17 cellular contexts compared by ENCODE assay signal in the genomic region with DNA sequence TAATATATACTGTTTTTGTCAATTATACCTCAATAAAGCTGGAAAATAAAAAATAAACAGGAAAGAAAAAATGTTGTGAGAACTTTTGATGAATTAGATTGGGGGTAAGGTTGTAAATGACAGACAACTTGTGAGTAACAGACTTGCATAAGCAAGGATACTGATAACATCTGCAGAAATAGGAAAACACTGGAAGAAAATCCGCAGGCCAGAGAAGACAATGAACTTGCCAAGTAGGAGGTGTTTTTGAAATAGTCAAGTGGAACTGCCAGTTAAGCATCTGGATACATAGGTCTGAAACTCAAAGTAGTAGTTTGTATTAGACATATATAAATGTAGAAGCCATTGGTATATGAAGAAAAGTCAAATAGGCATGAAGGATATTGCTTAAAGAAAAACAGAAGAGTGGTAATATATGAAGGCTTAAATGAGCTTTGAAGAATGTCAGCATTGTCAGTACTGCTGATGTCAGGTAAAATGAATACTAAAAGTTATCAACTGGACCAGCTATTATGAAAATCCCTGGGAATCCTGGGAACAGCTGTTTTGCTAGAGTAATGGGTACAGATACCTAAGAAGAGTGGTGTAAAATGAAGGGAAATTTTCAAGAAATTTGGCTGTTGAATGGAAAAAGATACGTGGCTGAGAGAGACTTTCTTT.
"Had no signal": no experiment of that assay in that cellular context is flagged by ENCODE, and none has a peak within 500 bp of the region (broad histone marks: within the 10 kb centered on the region; RNA-seq: fewer than 3 reads in every experiment).

No MANE protein-coding gene starts in this region.

- H2AFZ ChIP-seq: parathyroid adenoma had no signal

- DNase-seq: activated CD4-positive, alpha-beta T cell treated with anti-CD3 and anti-CD28 coated beads for 1 hour; activated effector memory CD4-positive, alpha-beta T cell treated with anti-CD3 and anti-CD28 coated beads, Interleukin-2, amount 50 U/mL, for 16 hours; activated T-cell treated with anti-CD3 and anti-CD28 coated beads, Interleukin-2, amount 50 U/mL, for 72 hours; adrenal gland; caudate nucleus; erythroblast; heart left ventricle; spleen; stimulated activated naive CD4-positive, alpha-beta T cell treated with Interleukin-2 at 50 U/mL for 16 hours; T-helper 2 cell; thyroid gland; WERI-Rb-1 had no signal

- H3K4me3 Mint-ChIP-seq: activated T-cell treated with anti-CD3 and anti-CD28 coated beads, Interleukin-2, amount 50 U/mL, for 72 hours; nephron had no signal

- FAIRE-seq: colon had no signal

- H3K9me3 Mint-ChIP-seq: activated naive CD4-positive, alpha-beta T cell treated with anti-CD3 and anti-CD28 coated beads, Interleukin-2, amount 50 U/mL, for 72 hours; activated T-cell treated with anti-CD3 and anti-CD28 coated beads, Interleukin-2, amount 50 U/mL, for 72 hours; nephron had no signal

- ATAC-seq: activated naive CD4-positive, alpha-beta T cell treated with anti-CD3 and anti-CD28 coated beads, Interleukin-2, amount 50 U/mL, for 72 hours; activated T-cell treated with anti-CD3 and anti-CD28 coated beads, Interleukin-2, amount 50 U/mL, for 72 hours; gastroesophageal sphincter had no signal

- H3K36me3 ChIP-seq: adrenal gland, gastroesophageal sphincter, heart left ventricle, spleen, thyroid gland, WERI-Rb-1 had no signal

- H3K9ac ChIP-seq: parathyroid adenoma had no signal

- H3K27ac Mint-ChIP-seq: activated naive CD4-positive, alpha-beta T cell treated with anti-CD3 and anti-CD28 coated beads, Interleukin-2, amount 50 U/mL, for 72 hours had no signal

- H3K9me3 ChIP-seq: adrenal gland, gastroesophageal sphincter, heart left ventricle, spleen, thyroid gland had no signal

- H3K36me3 Mint-ChIP-seq: activated naive CD4-positive, alpha-beta T cell treated with anti-CD3 and anti-CD28 coated beads, Interleukin-2, amount 50 U/mL, for 72 hours had no signal

- H3K4me3 ChIP-seq: adrenal gland, gastroesophageal sphincter, heart left ventricle, spleen, thyroid gland had no signal

- H3K27me3 ChIP-seq: adrenal gland, gastroesophageal sphincter, heart left ventricle, spleen, thyroid gland had no signal

- H3K27ac ChIP-seq: adrenal gland, gastroesophageal sphincter, heart left ventricle, parathyroid adenoma, spleen, thyroid gland, WERI-Rb-1 had no signal
